ENCODE assay signal across 10 cellular contexts in the genomic region with DNA sequence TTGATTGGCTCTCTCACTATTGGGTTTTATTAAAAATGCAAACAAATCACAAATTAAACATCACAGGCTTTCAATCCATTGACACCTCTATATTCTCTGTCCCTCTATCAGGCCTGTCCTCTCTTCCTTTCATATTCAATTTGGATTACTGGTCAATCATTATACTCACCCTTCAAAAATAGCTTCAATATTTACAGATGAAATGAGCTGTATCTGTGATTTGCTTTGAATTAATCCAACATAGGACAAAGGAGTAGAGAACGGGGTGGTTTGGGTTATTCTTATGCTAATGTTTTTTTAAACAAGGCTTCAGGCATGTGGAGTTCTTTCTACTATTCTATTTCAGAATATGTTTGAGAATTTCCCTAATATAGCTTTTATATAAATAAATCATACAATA. TPM values are rescaled to one million over a fixed set of nuclear protein-coding genes. Genes with fewer than 3 reads are reported as not detected.
"Had no signal": no experiment of that assay in that cellular context is flagged by ENCODE, and none has a peak within 500 bp of the region (broad histone marks: within the 10 kb centered on the region; RNA-seq: fewer than 3 reads in every experiment).

No MANE protein-coding gene starts in this region.

- H3K4me3 Mint-ChIP-seq: H9, HFFc6 had no signal

- H3K27ac Mint-ChIP-seq: HFFc6 had no signal

- H3K4me3 ChIP-seq: GM23248, HAP-1 had no signal

- H2AFZ ChIP-seq: GM23248 had no signal

- FAIRE-seq: H1 had no signal

- H3K36me3 ChIP-seq: HAP-1 had no signal

- DNase-seq: GM23248, GOT3, H7, H9, HCEC 1CT, HFFc6 had no signal

- ATAC-seq: HCT116 had no signal

- H3K27ac ChIP-seq: GM23248 had no signal

RNA-seq across cellular contexts. Expression of a gene that starts 2.3 kb away (rescaled TPM):
- total RNA-seq: GM23248, H1, H4, H7, H9, HFFc6 had no signal
- polyA plus RNA-seq: GM23248, H1 had no signal

RNA-seq across cellular contexts. Expression of a gene that starts 36.3 kb away (rescaled TPM):
- total RNA-seq: GM23248, H1, H4, H7, H9, HFFc6 had no signal
- polyA plus RNA-seq: GM23248, H1 had no signal

RNA-seq across cellular contexts. Expression of a gene that starts 53.7 kb away (rescaled TPM):
- total RNA-seq: GM23248, H1, H4, H7, H9, HFFc6 had no signal
- polyA plus RNA-seq: GM23248, H1 had no signal
